Comparison of ENCODE assay signal across 8 cellular contexts in the genomic region with DNA sequence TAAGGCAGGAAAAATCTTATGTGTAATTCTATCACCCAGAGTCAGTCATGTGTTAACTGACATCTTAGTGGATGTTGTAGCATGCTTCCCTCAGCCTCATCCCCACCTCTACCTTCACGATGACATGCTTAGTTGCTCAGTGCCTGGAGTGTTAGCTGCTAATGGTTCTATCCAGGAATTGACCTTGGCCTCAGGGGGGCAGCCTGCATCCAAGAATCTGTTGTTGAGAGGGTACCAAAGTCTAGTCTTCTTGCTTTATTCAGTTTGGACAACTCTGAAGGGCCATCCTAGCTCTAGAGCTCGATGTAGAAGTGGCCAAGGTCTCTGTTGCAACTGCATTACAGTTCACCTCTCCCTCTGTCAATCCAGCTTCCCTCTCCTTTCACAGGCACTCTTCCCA.
DNase-seq lines count a peak whose midpoint lies in the region; ATAC-seq and TF ChIP-seq lines count a peak whose summit lies in the region.

No MANE protein-coding gene starts in this region.

- TF ChIP-seq POLR2A in erythroblast (IDR thresholded peaks at IDR 0.05; ENCODE audit: low read length): no peak

- H3K4me2 ChIP-seq in OCI-LY3 (ENCODE audit: low read length) (no peak overlapping the region), neural progenitor cell (no peak overlapping the region)

- no peaks in the 10 kb centered on the region for H3K4me1 ChIP-seq in OCI-LY3 (ENCODE audit: low read length)
- H3K4me1 ChIP-seq in neural progenitor cell: no peaks in the 10 kb centered on the region

- CTCF ChIA-PET in activated CD4-positive, alpha-beta memory T cell treated with anti-CD3 and anti-CD28 coated beads for 36 hours (lab: Charles Lee): no interaction called here
- CTCF ChIA-PET in activated CD4-positive, alpha-beta memory T cell treated with anti-CD3 and anti-CD28 coated beads, Interleukin-2, amount 10 ng/mL, durations not matched to agents 7 days and 5 days (lab: Charles Lee): no interaction called here

- no peaks in the 10 kb centered on the region for H3K9me3 Mint-ChIP-seq in activated CD4-positive, alpha-beta memory T cell treated with anti-CD3 and anti-CD28 coated beads for 36 hours
- H3K9me3 Mint-ChIP-seq in activated CD4-positive, alpha-beta memory T cell treated with anti-CD3 and anti-CD28 coated beads, Interleukin-2, amount 10 ng/mL, durations not matched to agents 7 days and 5 days: no peaks in the 10 kb centered on the region
- H3K9me3 Mint-ChIP-seq in neural progenitor cell: no peaks in the 10 kb centered on the region

- H3K27ac ChIP-seq in OCI-LY3 (ENCODE audit: low read length) (no peak overlapping the region), neural progenitor cell (no peak overlapping the region)

- POLR2A ChIA-PET in activated CD4-positive, alpha-beta memory T cell treated with anti-CD3 and anti-CD28 coated beads for 36 hours (lab: Charles Lee): no interaction called here
- POLR2A ChIA-PET in activated CD4-positive, alpha-beta memory T cell treated with anti-CD3 and anti-CD28 coated beads, Interleukin-2, amount 10 ng/mL, durations not matched to agents 7 days and 5 days (lab: Charles Lee): no interaction called here

- no peaks in the 10 kb centered on the region for H3K27me3 Mint-ChIP-seq in activated CD4-positive, alpha-beta memory T cell treated with anti-CD3 and anti-CD28 coated beads for 36 hours
- no peaks in the 10 kb centered on the region for H3K27me3 Mint-ChIP-seq in activated CD4-positive, alpha-beta memory T cell treated with anti-CD3 and anti-CD28 coated beads, Interleukin-2, amount 10 ng/mL, durations not matched to agents 7 days and 5 days
- peaks cover 9% of the 10 kb centered on the region for H3K27me3 Mint-ChIP-seq in neural progenitor cell (ENCODE audit: insufficient read depth, low read depth)

- ATAC-seq in HG02938 (IDR thresholded peaks at IDR 0.05; ENCODE audit: unreplicated experiment) (no peak), HG02981 (IDR thresholded peaks at IDR 0.05; ENCODE audit: unreplicated experiment) (no peak)

- no peaks in the 10 kb centered on the region for H3K27me3 ChIP-seq in OCI-LY3 (ENCODE audit: low read depth, low read length)
- no peaks in the 10 kb centered on the region for H3K27me3 ChIP-seq in neural progenitor cell

- H3K4me1 Mint-ChIP-seq in activated CD4-positive, alpha-beta memory T cell treated with anti-CD3 and anti-CD28 coated beads for 36 hours (ENCODE audit: low read depth): no peaks in the 10 kb centered on the region
- H3K4me1 Mint-ChIP-seq in activated CD4-positive, alpha-beta memory T cell treated with anti-CD3 and anti-CD28 coated beads, Interleukin-2, amount 10 ng/mL, durations not matched to agents 7 days and 5 days: no peaks in the 10 kb centered on the region
- no peaks in the 10 kb centered on the region for H3K4me1 Mint-ChIP-seq in neural progenitor cell

- H3K36me3 ChIP-seq in OCI-LY3 (replicated peaks; ENCODE audit: low read depth, low read length): no peaks in the 10 kb centered on the region
- H3K36me3 ChIP-seq in neural progenitor cell: no peaks in the 10 kb centered on the region

- no peak overlapping the region for H3K27ac Mint-ChIP-seq in activated CD4-positive, alpha-beta memory T cell treated with anti-CD3 and anti-CD28 coated beads for 36 hours
- H3K27ac Mint-ChIP-seq in activated CD4-positive, alpha-beta memory T cell treated with anti-CD3 and anti-CD28 coated beads, Interleukin-2, amount 10 ng/mL, durations not matched to agents 7 days and 5 days: no peak overlapping the region
- H3K27ac Mint-ChIP-seq in neural progenitor cell: no peak overlapping the region

- no peak overlapping the region for H3K4me3 Mint-ChIP-seq in activated CD4-positive, alpha-beta memory T cell treated with anti-CD3 and anti-CD28 coated beads for 36 hours
- no peak overlapping the region for H3K4me3 Mint-ChIP-seq in activated CD4-positive, alpha-beta memory T cell treated with anti-CD3 and anti-CD28 coated beads, Interleukin-2, amount 10 ng/mL, durations not matched to agents 7 days and 5 days
- H3K4me3 Mint-ChIP-seq in neural progenitor cell: no peak overlapping the region

- peak; percentile 52 for TF ChIP-seq CTCF in OCI-LY3 (IDR thresholded peaks at IDR 0.05; ENCODE audit: low read depth, low read length)
- peak; percentile 12 for TF ChIP-seq CTCF in neural progenitor cell (IDR thresholded peaks at IDR 0.05)

- no peaks in the 10 kb centered on the region for H3F3A ChIP-seq in neural progenitor cell (ENCODE audit: low read depth)

- H3K4me3 ChIP-seq in OCI-LY3 (ENCODE audit: low read length) (no peak overlapping the region), neural progenitor cell (no peak overlapping the region)

- H3K9ac ChIP-seq in OCI-LY3 (ENCODE audit: low read length) (no peak overlapping the region), neural progenitor cell (no peak overlapping the region)

- peaks cover 4% of the 10 kb centered on the region for H3K36me3 Mint-ChIP-seq in activated CD4-positive, alpha-beta memory T cell treated with anti-CD3 and anti-CD28 coated beads for 36 hours
- no peaks in the 10 kb centered on the region for H3K36me3 Mint-ChIP-seq in activated CD4-positive, alpha-beta memory T cell treated with anti-CD3 and anti-CD28 coated beads, Interleukin-2, amount 10 ng/mL, durations not matched to agents 7 days and 5 days (ENCODE audit: low read depth)
- no peaks in the 10 kb centered on the region for H3K36me3 Mint-ChIP-seq in neural progenitor cell

- H3K79me2 ChIP-seq in OCI-LY3 (ENCODE audit: low read length) (no peaks in the 10 kb centered on the region), neural progenitor cell (ENCODE audit: low read depth) (no peaks in the 10 kb centered on the region)

- H3K9me3 ChIP-seq in OCI-LY3 (ENCODE audit: insufficient read depth, low read length) (no peaks in the 10 kb centered on the region), neural progenitor cell (ENCODE audit: low read depth) (no peaks in the 10 kb centered on the region)

- no peaks in the 10 kb centered on the region for H4K20me1 ChIP-seq in OCI-LY3 (ENCODE audit: insufficient read depth, low read length)
- H4K20me1 ChIP-seq in neural progenitor cell (ENCODE audit: low read depth): no peaks in the 10 kb centered on the region

- intact Hi-C loops in activated CD4-positive, alpha-beta memory T cell treated with anti-CD3 and anti-CD28 coated beads for 36 hours (cut with micrococcal nuclease): no loop called here

- peak; percentile 22 for DNase-seq in activated CD4-positive, alpha-beta memory T cell treated with anti-CD3 and anti-CD28 coated beads for 36 hours
- DNase-seq in activated CD4-positive, alpha-beta memory T cell treated with anti-CD3 and anti-CD28 coated beads, Interleukin-2, amount 10 ng/mL, durations not matched to agents 7 days and 5 days: no peak
- DNase-seq in erythroblast (lab: John Stamatoyannopoulos, UW) (peak; percentile 5 to 22), neural progenitor cell (ENCODE audit: low spot score) (no peak)
- DNase-seq in activated CD8-positive, alpha-beta memory T cell treated with anti-CD3 and anti-CD28 coated beads, Interleukin-2, amount 50 U/mL, for 4 hours: no peak

- H2AFZ ChIP-seq in OCI-LY3 (ENCODE audit: low read depth, low read length): no peak overlapping the region
- H2AFZ ChIP-seq in neural progenitor cell (replicated peaks): no peak overlapping the region

Comparison
In these comparisons a context has a peak if more than half of its experiments do, and no peak if none do; other contexts are left out.
1. DNase-seq: peak in activated CD4-positive, alpha-beta memory T cell treated with anti-CD3 and anti-CD28 coated beads for 36 hours (single experiment) and erythroblast (2 of 2); none in activated CD4-positive, alpha-beta memory T cell treated with anti-CD3 and anti-CD28 coated beads, Interleukin-2, amount 10 ng/mL, durations not matched to agents 7 days and 5 days (single experiment), neural progenitor cell (single experiment) and activated CD8-positive, alpha-beta memory T cell treated with anti-CD3 and anti-CD28 coated beads, Interleukin-2, amount 50 U/mL, for 4 hours (single experiment).